ENCODE assay signal across 3 cellular contexts in the genomic region with DNA sequence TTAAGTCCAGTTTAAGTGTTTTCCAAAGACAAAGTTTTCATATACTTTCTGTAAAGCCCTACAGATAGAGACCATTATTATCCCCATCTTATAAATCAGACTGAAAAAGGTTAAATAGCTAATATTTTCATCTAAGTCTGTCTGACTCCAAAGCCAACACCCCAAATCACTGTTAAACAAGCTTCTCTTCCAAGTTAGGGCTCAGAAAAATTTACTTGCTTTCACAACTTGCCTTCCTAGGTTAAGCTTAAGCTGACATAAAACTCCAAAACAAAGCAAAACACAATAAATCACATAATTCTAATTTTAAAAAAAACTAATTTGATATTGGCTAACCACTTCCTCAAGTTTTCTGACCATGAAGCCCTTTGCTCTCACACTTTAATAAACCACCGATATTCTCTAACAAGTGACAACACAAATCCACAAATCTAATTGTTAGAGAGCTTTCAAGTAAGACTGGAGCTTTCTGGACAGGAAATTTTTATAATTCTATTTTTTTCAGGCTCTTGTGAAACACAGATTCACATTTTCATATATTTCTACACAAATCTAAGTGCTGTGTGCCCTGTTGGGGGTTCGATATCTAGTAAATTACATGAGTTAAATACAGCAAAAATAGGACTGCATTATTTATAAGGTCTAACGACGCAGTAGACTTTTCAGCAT.
TF ChIP-seq lines count a peak whose summit lies in the region.

No MANE protein-coding gene starts in this region.

TF ChIP-seq in liver, 16 proteins besides CTCF, POLR2A, EP300 and RAD21:
- no peak for TF ChIP-seq HNF4G (IDR thresholded peaks at IDR 0.05)
- TF ChIP-seq EGR1 (IDR thresholded peaks at IDR 0.05; ENCODE audit: low read depth in 2 of 2), result no peak
- TF ChIP-seq, protein P1, sequence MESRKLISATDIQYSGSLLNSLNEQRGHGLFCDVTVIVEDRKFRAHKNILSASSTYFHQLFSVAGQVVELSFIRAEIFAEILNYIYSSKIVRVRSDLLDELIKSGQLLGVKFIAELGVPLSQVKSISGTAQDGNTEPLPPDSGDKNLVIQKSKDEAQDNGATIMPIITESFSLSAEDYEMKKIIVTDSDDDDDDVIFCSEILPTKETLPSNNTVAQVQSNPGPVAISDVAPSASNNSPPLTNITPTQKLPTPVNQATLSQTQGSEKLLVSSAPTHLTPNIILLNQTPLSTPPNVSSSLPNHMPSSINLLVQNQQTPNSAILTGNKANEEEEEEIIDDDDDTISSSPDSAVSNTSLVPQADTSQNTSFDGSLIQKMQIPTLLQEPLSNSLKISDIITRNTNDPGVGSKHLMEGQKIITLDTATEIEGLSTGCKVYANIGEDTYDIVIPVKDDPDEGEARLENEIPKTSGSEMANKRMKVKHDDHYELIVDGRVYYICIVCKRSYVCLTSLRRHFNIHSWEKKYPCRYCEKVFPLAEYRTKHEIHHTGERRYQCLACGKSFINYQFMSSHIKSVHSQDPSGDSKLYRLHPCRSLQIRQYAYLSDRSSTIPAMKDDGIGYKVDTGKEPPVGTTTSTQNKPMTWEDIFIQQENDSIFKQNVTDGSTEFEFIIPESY (IDR thresholded peaks at IDR 0.05), result no peak
- no peak for TF ChIP-seq NR2F2 (IDR thresholded peaks at IDR 0.05)
- no peak for TF ChIP-seq JUND (IDR thresholded peaks at IDR 0.05)
- no peak for TF ChIP-seq REST (IDR thresholded peaks at IDR 0.05)
- TF ChIP-seq SP1 (IDR thresholded peaks at IDR 0.05), result no peak
- no peak for TF ChIP-seq HNF4A (conservative IDR thresholded peaks at IDR 0.05)
- no peak for TF ChIP-seq FOXA2 (IDR thresholded peaks at IDR 0.05)
- TF ChIP-seq YY1 (IDR thresholded peaks at IDR 0.05), result no peak
- TF ChIP-seq ATF3 (IDR thresholded peaks at IDR 0.05), result no peak

TF ChIP-seq in HepG2, 621 proteins besides CTCF, POLR2A, EP300 and RAD21:
- TF ChIP-seq ZSCAN31 (CRISPR knock-in tag; IDR thresholded peaks at IDR 0.05; ENCODE audit: low read depth) (no peak), PRPF4 (IDR thresholded peaks at IDR 0.05; ENCODE audit: low read depth, low read length, poor library complexity, severe bottlenecking) (no peak), KDM3A (CRISPR knock-in tag; IDR thresholded peaks at IDR 0.05; ENCODE audit: low read depth) (no peak), ZZZ3 (CRISPR knock-in tag; IDR thresholded peaks at IDR 0.05; ENCODE audit: borderline replicate concordance) (no peak), ZNF713 (CRISPR knock-in tag; IDR thresholded peaks at IDR 0.05) (no peak), YY1 (IDR thresholded peaks at IDR 0.05; ENCODE audit: insufficient read depth, insufficient replicate concordance, low read depth, low read length) (no peak), REPIN1 (CRISPR knock-in tag; IDR thresholded peaks at IDR 0.05; ENCODE audit: borderline replicate concordance, low read depth) (no peak), MTF2 (CRISPR knock-in tag; IDR thresholded peaks at IDR 0.05; ENCODE audit: borderline replicate concordance) (no peak)
- TF ChIP-seq, protein P2, sequence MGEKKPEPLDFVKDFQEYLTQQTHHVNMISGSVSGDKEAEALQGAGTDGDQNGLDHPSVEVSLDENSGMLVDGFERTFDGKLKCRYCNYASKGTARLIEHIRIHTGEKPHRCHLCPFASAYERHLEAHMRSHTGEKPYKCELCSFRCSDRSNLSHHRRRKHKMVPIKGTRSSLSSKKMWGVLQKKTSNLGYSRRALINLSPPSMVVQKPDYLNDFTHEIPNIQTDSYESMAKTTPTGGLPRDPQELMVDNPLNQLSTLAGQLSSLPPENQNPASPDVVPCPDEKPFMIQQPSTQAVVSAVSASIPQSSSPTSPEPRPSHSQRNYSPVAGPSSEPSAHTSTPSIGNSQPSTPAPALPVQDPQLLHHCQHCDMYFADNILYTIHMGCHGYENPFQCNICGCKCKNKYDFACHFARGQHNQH (CRISPR knock-in tag; IDR thresholded peaks at IDR 0.05), result no peak
- TF ChIP-seq, protein P3, sequence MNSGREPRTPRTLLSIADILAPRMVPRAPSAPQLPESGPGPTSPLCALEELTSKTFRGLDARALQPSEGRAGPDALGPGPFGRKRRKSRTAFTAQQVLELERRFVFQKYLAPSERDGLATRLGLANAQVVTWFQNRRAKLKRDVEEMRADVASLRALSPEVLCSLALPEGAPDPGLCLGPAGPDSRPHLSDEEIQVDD (CRISPR knock-in tag; IDR thresholded peaks at IDR 0.05; ENCODE audit: borderline replicate concordance), result no peak

TF ChIP-seq in H1, 55 proteins besides CTCF, POLR2A, EP300 and RAD21:
- TF ChIP-seq KDM5A (IDR thresholded peaks at IDR 0.05; ENCODE audit: low read length), result no peak
- no peak for TF ChIP-seq GABPA (IDR thresholded peaks at IDR 0.05; ENCODE audit: borderline replicate concordance, insufficient read depth, low read length)
- TF ChIP-seq POLR2AphosphoS5 (IDR thresholded peaks at IDR 0.05; ENCODE audit: low read depth, low read length), result no peak
- TF ChIP-seq TAF7 (optimal IDR thresholded peaks at IDR 0.05; ENCODE audit: borderline replicate concordance, low read depth, low read length), result no peak
- no peak for TF ChIP-seq ZNF274 (IDR thresholded peaks at IDR 0.05; ENCODE audit: borderline replicate concordance, extremely low read depth, low read length)
- TF ChIP-seq CHD2 (IDR thresholded peaks at IDR 0.05; ENCODE audit: low read length), result no peak
- TF ChIP-seq, protein P4, sequence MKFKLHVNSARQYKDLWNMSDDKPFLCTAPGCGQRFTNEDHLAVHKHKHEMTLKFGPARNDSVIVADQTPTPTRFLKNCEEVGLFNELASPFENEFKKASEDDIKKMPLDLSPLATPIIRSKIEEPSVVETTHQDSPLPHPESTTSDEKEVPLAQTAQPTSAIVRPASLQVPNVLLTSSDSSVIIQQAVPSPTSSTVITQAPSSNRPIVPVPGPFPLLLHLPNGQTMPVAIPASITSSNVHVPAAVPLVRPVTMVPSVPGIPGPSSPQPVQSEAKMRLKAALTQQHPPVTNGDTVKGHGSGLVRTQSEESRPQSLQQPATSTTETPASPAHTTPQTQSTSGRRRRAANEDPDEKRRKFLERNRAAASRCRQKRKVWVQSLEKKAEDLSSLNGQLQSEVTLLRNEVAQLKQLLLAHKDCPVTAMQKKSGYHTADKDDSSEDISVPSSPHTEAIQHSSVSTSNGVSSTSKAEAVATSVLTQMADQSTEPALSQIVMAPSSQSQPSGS (IDR thresholded peaks at IDR 0.05; ENCODE audit: low read length), result no peak
- no peak for TF ChIP-seq USF2 (IDR thresholded peaks at IDR 0.05; ENCODE audit: low read length)
